In genomic region chr2:55087930-55088329, GRCh38 we compare ENCODE assay signal across 1 cellular context.
TF ChIP-seq lines count a peak whose summit lies in the region.

No MANE protein-coding gene starts in this region.

TF ChIP-seq in IMR-90, 13 proteins besides CTCF, POLR2A, EP300 and RAD21:
- TF ChIP-seq MAZ (IDR thresholded peaks at IDR 0.05; ENCODE audit: borderline replicate concordance, low read depth, low read length) (no peak), MAFK (IDR thresholded peaks at IDR 0.05; ENCODE audit: low read depth, low read length) (no peak), CEBPB (IDR thresholded peaks at IDR 0.05; ENCODE audit: low read depth, low read length) (no peak), RCOR1 (IDR thresholded peaks at IDR 0.05; ENCODE audit: insufficient replicate concordance, low read length) (no peak), NFE2L2 (IDR thresholded peaks at IDR 0.05; ENCODE audit: low read depth, low read length) (no peak), SMC3 (IDR thresholded peaks at IDR 0.05; ENCODE audit: low read depth, low read length) (no peak), USF2 (IDR thresholded peaks at IDR 0.05; ENCODE audit: low read depth, low read length) (no peak), MXI1 (IDR thresholded peaks at IDR 0.05; ENCODE audit: borderline replicate concordance, low read depth, low read length) (no peak), CHD1 (IDR thresholded peaks at IDR 0.05; ENCODE audit: low read depth, low read length) (no peak), FOS (IDR thresholded peaks at IDR 0.05; ENCODE audit: low read depth, low read length) (no peak), BHLHE40 (IDR thresholded peaks at IDR 0.05; ENCODE audit: low read depth, low read length) (no peak), RFX5 (IDR thresholded peaks at IDR 0.05; ENCODE audit: low read depth, low read length) (no peak)
- TF ChIP-seq, protein P1, sequence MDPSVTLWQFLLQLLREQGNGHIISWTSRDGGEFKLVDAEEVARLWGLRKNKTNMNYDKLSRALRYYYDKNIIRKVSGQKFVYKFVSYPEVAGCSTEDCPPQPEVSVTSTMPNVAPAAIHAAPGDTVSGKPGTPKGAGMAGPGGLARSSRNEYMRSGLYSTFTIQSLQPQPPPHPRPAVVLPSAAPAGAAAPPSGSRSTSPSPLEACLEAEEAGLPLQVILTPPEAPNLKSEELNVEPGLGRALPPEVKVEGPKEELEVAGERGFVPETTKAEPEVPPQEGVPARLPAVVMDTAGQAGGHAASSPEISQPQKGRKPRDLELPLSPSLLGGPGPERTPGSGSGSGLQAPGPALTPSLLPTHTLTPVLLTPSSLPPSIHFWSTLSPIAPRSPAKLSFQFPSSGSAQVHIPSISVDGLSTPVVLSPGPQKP (IDR thresholded peaks at IDR 0.05; ENCODE audit: borderline replicate concordance, low read depth, low read length), result no peak
